14 cellular contexts compared by ENCODE assay signal in genomic region chr10:42652860-42653259, GRCh38. TPM values are rescaled to one million over a fixed set of nuclear protein-coding genes. Genes with fewer than 3 reads are reported as not detected.
DNase-seq lines count a peak whose midpoint lies in the region; ATAC-seq and TF ChIP-seq lines count a peak whose summit lies in the region.
"Had no signal": no experiment of that assay in that cellular context is flagged by ENCODE, and none has a peak within 500 bp of the region (broad histone marks: within the 10 kb centered on the region; RNA-seq: fewer than 3 reads in every experiment).

No MANE protein-coding gene starts in this region.

- H3K27ac ChIP-seq in hepatocyte (peak overlapping the region; percentile 4), right lobe of liver (peak overlapping the region in 1 of 3 donors; percentile 19), breast epithelium (no peak overlapping the region)
- H3K27ac ChIP-seq: BLaER1 treated with 17β-estradiol and CSF1 and Interleukin-3, amounts not matched to agents 10 nM and 100 nM had no signal

- H3K27me3 Mint-ChIP-seq in Calu3 (ENCODE audit: unreplicated experiment) (no peaks in the 10 kb centered on the region), natural killer cell (ENCODE audit: low read depth in 2 of 2) (peaks cover 8 to 26% of the 10 kb centered on the region in 2 donors)
- H3K27me3 Mint-ChIP-seq: CD4-positive, CD25-positive, alpha-beta regulatory T cell had no signal

- H4K20me1 ChIP-seq in hepatocyte (ENCODE audit: insufficient read depth, poor library complexity, severe bottlenecking): no peaks in the 10 kb centered on the region
- H4K20me1 ChIP-seq: BLaER1 treated with 17β-estradiol and CSF1 and Interleukin-3, amounts not matched to agents 10 nM and 100 nM had no signal

- H2AFZ ChIP-seq in hepatocyte: no peak overlapping the region

- H3K27me3 ChIP-seq in hepatocyte (no peaks in the 10 kb centered on the region), right lobe of liver (no peaks in the 10 kb centered on the region), breast epithelium (no peaks in the 10 kb centered on the region)
- H3K27me3 ChIP-seq: BLaER1 treated with 17β-estradiol and CSF1 and Interleukin-3, amounts not matched to agents 10 nM and 100 nM had no signal

- no TSS peak for BruUV-seq in Calu3 (replicated peaks; lab: Mats Ljungman, UMichigan)

- peaks cover 6% of the 10 kb centered on the region for H3K9me3 Mint-ChIP-seq in Calu3 (ENCODE audit: low read depth, unreplicated experiment)
- H3K9me3 Mint-ChIP-seq in natural killer cell: no peaks in the 10 kb centered on the region
- H3K9me3 Mint-ChIP-seq: HFFc6 had no signal

- H3K4me2 ChIP-seq in hepatocyte: peak overlapping the region; percentile 35
- H3K4me2 ChIP-seq: BLaER1 treated with 17β-estradiol and CSF1 and Interleukin-3, amounts not matched to agents 10 nM and 100 nM had no signal

- CTCF ChIA-PET in Calu3 (lab: Charles Lee): no interaction called here

- peaks cover 23% of the 10 kb centered on the region for H3K4me1 Mint-ChIP-seq in Calu3 (ENCODE audit: low read depth, unreplicated experiment)
- H3K4me1 Mint-ChIP-seq in natural killer cell: peaks cover 0 to 7% of the 10 kb centered on the region in 2 donors

- no peak for DNase-seq in Calu3
- no peak for DNase-seq in hepatocyte (ENCODE audit: low spot score)
- DNase-seq in right lobe of liver: no peak
- DNase-seq in natural killer cell: no peak
- DNase-seq in left ventricle myocardium superior: no peak
- DNase-seq in breast epithelium (ENCODE audit: low spot score in 2 of 2): no peak
- DNase-seq: ACHN; CD4-positive, CD25-positive, alpha-beta regulatory T cell; DMS53; GF-D8; HCEC 1CT; HFFc6 had no signal

- intact Hi-C loops in Calu3 (cut with micrococcal nuclease; ENCODE audit: unreplicated experiment): no loop called here
- intact Hi-C loops in right lobe of liver (cut with DNase I): no loop called here
- intact Hi-C loops in natural killer cell (cut with micrococcal nuclease): no loop called here
- intact Hi-C loops in left ventricle myocardium superior (cut with micrococcal nuclease): no loop called here
- intact Hi-C loops in breast epithelium (cut with DNase I; ENCODE audit: low total_unique reads): no loop called here

- H3K36me3 ChIP-seq in hepatocyte (replicated peaks; ENCODE audit: insufficient read depth, low read depth) (no peaks in the 10 kb centered on the region), right lobe of liver (no peaks in the 10 kb centered on the region), breast epithelium (no peaks in the 10 kb centered on the region)
- H3K36me3 ChIP-seq: BLaER1 treated with 17β-estradiol and CSF1 and Interleukin-3, amounts not matched to agents 10 nM and 100 nM had no signal

- H3K27ac Mint-ChIP-seq in Calu3 (ENCODE audit: unreplicated experiment) (no peak overlapping the region), natural killer cell (no peak overlapping the region)
- H3K27ac Mint-ChIP-seq: CD4-positive, CD25-positive, alpha-beta regulatory T cell; HFFc6 had no signal

- no peak for TF ChIP-seq CTCF in Calu3 (IDR thresholded peaks at IDR 0.05; ENCODE audit: unreplicated experiment)
- no peak for TF ChIP-seq CTCF in hepatocyte (IDR thresholded peaks at IDR 0.05; ENCODE audit: poor library complexity)
- no peak for TF ChIP-seq CTCF in right lobe of liver (IDR thresholded peaks at IDR 0.05)
- no peak for TF ChIP-seq CTCF in natural killer cell (IDR thresholded peaks at IDR 0.05)
- TF ChIP-seq CTCF in breast epithelium (IDR thresholded peaks at IDR 0.05): no peak

- H3K4me3 ChIP-seq in hepatocyte: no peak overlapping the region
- no peak overlapping the region for H3K4me3 ChIP-seq in right lobe of liver
- no peak overlapping the region for H3K4me3 ChIP-seq in breast epithelium
- H3K4me3 ChIP-seq: BLaER1 treated with 17β-estradiol and CSF1 and Interleukin-3, amounts not matched to agents 10 nM and 100 nM had no signal

- H3K4me3 Mint-ChIP-seq in Calu3 (ENCODE audit: low read depth, unreplicated experiment): peak overlapping the region; percentile 2
- no peak overlapping the region for H3K4me3 Mint-ChIP-seq in natural killer cell
- H3K4me3 Mint-ChIP-seq: CD4-positive, CD25-positive, alpha-beta regulatory T cell; HFFc6 had no signal

- no peaks in the 10 kb centered on the region for H3K9me3 ChIP-seq in hepatocyte (ENCODE audit: low read depth)
- no peaks in the 10 kb centered on the region for H3K9me3 ChIP-seq in right lobe of liver
- H3K9me3 ChIP-seq in breast epithelium: no peaks in the 10 kb centered on the region

- no peak for TF ChIP-seq POLR2A in right lobe of liver (IDR thresholded peaks at IDR 0.05)
- TF ChIP-seq POLR2A in breast epithelium (IDR thresholded peaks at IDR 0.05): no peak

- H3K4me1 ChIP-seq in hepatocyte (ENCODE audit: insufficient read depth): peaks cover 8% of the 10 kb centered on the region
- peaks cover 0 to 10% (median 5%) of the 10 kb centered on the region in 4 donors for H3K4me1 ChIP-seq in right lobe of liver
- no peaks in the 10 kb centered on the region for H3K4me1 ChIP-seq in breast epithelium

- WGBS in hepatocyte (ENCODE audit: low lambda C conversion rate, missing lambda C conversion rate): 26% methylated on average over 2 of the region's 2 CpGs
- 22% methylated on average over 2 of the region's 2 CpGs for WGBS in right lobe of liver (ENCODE audit: insufficient coverage, low coverage, low lambda C conversion rate, missing lambda C conversion rate)

- no peaks in the 10 kb centered on the region for H3K9me2 ChIP-seq in hepatocyte (replicated peaks; ENCODE audit: insufficient read depth)

- ATAC-seq in right lobe of liver: peak; percentile 32 to 87 (median 72)
- no peak for ATAC-seq in natural killer cell
- ATAC-seq in GM19397 (IDR thresholded peaks at IDR 0.05; ENCODE audit: unreplicated experiment): no peak
- no peak for ATAC-seq in left ventricle myocardium superior

- H3K36me3 Mint-ChIP-seq in Calu3 (ENCODE audit: insufficient read depth, unreplicated experiment) (no peaks in the 10 kb centered on the region), natural killer cell (no peaks in the 10 kb centered on the region)
- H3K36me3 Mint-ChIP-seq: CD4-positive, CD25-positive, alpha-beta regulatory T cell had no signal

- H3K79me2 ChIP-seq in hepatocyte: no peaks in the 10 kb centered on the region

RNA-seq across cellular contexts. Expression of gene ZNF33B, which starts 14.5 kb away (rescaled TPM):
- total RNA-seq in Calu3 (2022): 16.9 and 27.2 TPM in 2 replicates
- 18.7 and 22.1 TPM in 2 replicates for total RNA-seq in hepatocyte
- 5.0 and 9.9 TPM in 2 replicates for polyA plus RNA-seq in hepatocyte
- 10 to 100 TPM in 3 of 6 experiments, 1 to 10 TPM in 3; 6.1 to 22.1 (median 13.2) TPM for total RNA-seq in right lobe of liver
- total RNA-seq in natural killer cell: 10 to 100 TPM; 14.8 to 25.6 (median 17.8) TPM
- total RNA-seq in left ventricle myocardium superior: 14.3 TPM
- total RNA-seq in breast epithelium: 10 to 100 TPM; 13.8 to 61.8 (median 27.2) TPM

Comparison
In these comparisons a context has a peak if more than half of its experiments do, and no peak if none do; other contexts are left out.
1. ATAC-seq: peak in right lobe of liver (4 of 4); none in natural killer cell (0 of 3), GM19397 (single experiment) and left ventricle myocardium superior (single experiment).